7 cellular contexts compared by ENCODE assay signal in the genomic region with DNA sequence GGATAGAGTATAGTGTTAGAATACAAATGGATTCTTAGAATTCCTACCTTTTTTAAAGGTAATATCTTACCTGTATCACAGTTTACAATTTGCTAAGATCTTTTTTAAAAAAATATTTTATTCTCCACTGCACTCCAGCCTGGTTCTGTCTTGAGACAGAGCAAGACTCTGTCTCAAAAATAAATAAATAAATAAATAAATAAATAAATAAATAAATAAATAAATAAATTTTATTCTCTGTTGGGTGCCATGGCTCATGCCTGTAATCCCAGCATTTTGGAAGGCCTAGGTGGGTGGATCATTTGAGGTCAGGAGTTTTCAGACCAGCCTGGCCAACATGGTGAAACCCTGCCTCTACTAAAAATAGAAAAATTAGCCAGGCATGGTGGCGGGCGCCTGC. TPM values are rescaled to one million over a fixed set of nuclear protein-coding genes. Genes with fewer than 3 reads are reported as not detected.
DNase-seq lines count a peak whose midpoint lies in the region; ATAC-seq, FAIRE-seq and TF ChIP-seq lines count a peak whose summit lies in the region.
"Not testable (repeated sequence)": the region's sequence is repeated elsewhere in the genome, so short reads cannot be mapped to it uniquely, and the experiment has no call there.

No MANE protein-coding gene starts in this region.

- H3K27ac Mint-ChIP-seq in T-cell, result peak overlapping the region; percentile 94 to 98
- H3K27ac Mint-ChIP-seq in activated CD8-positive, alpha-beta memory T cell treated with anti-CD3 and anti-CD28 coated beads, Interleukin-2, amount 10 ng/mL, durations not matched to agents 7 days and 5 days, result peak overlapping the region; percentile 95
- H3K27ac Mint-ChIP-seq in astrocyte (ENCODE audit: unreplicated experiment); neural progenitor cell: not testable (repeated sequence)

- 100% methylated on average over 2 of the region's 2 CpGs for WGBS in hepatocyte (ENCODE audit: low lambda C conversion rate, missing lambda C conversion rate)

- ATAC-seq in DND-41 (ENCODE audit: insufficient read depth, low read depth); T-cell (replicated peaks in 1 of 4); activated CD8-positive, alpha-beta memory T cell treated with anti-CD3 and anti-CD28 coated beads, Interleukin-2, amount 10 ng/mL, durations not matched to agents 7 days and 5 days: not testable (repeated sequence)

- H3K27me3 ChIP-seq in DND-41 (ENCODE audit: insufficient read depth, low read length, poor library complexity); astrocyte (ENCODE audit: insufficient read depth, low read length); hepatocyte: not testable (repeated sequence)
- H3K27me3 ChIP-seq in neural progenitor cell, result peaks cover 14% of the 10 kb centered on the region

- H3K36me3 Mint-ChIP-seq in T-cell, result peaks cover 13% of the 10 kb centered on the region
- peaks cover 61% of the 10 kb centered on the region for H3K36me3 Mint-ChIP-seq in activated CD8-positive, alpha-beta memory T cell treated with anti-CD3 and anti-CD28 coated beads, Interleukin-2, amount 10 ng/mL, durations not matched to agents 7 days and 5 days
- not testable (repeated sequence) for H3K36me3 Mint-ChIP-seq in astrocyte (ENCODE audit: low read depth, unreplicated experiment)
- peaks cover 22% of the 10 kb centered on the region for H3K36me3 Mint-ChIP-seq in neural progenitor cell

- H3K4me3 Mint-ChIP-seq in T-cell (peak overlapping the region; percentile 85 to 95 (median 90)), astrocyte (ENCODE audit: unreplicated experiment) (peak overlapping the region; percentile 91), neural progenitor cell (peak overlapping the region; percentile 20)
- peak overlapping the region; percentile 93 for H3K4me3 Mint-ChIP-seq in activated CD8-positive, alpha-beta memory T cell treated with anti-CD3 and anti-CD28 coated beads, Interleukin-2, amount 10 ng/mL, durations not matched to agents 7 days and 5 days

- H3K27ac ChIP-seq in DND-41 (ENCODE audit: low read length); astrocyte (ENCODE audit: low read depth, low read length); hepatocyte; neural progenitor cell: not testable (repeated sequence)
- H3K27ac ChIP-seq in KOPT-K1 (ENCODE audit: low read depth, low read length, poor library complexity, severe bottlenecking), result peak overlapping the region; percentile 82

- H3K4me2 ChIP-seq in DND-41 (ENCODE audit: insufficient read depth, low read length), result peak overlapping the region; percentile 66
- peak overlapping the region; percentile 91 for H3K4me2 ChIP-seq in astrocyte (ENCODE audit: low read length)
- peak overlapping the region; percentile 78 for H3K4me2 ChIP-seq in hepatocyte
- H3K4me2 ChIP-seq in neural progenitor cell, result not testable (repeated sequence)

- not testable (repeated sequence) for H3K9me3 Mint-ChIP-seq in T-cell; activated CD8-positive, alpha-beta memory T cell treated with anti-CD3 and anti-CD28 coated beads, Interleukin-2, amount 10 ng/mL, durations not matched to agents 7 days and 5 days (ENCODE audit: low read depth)
- H3K9me3 Mint-ChIP-seq in astrocyte (ENCODE audit: unreplicated experiment) (peaks cover 19% of the 10 kb centered on the region), neural progenitor cell (peaks cover 42% of the 10 kb centered on the region)

- H3K4me3 ChIP-seq in DND-41 (ENCODE audit: low read depth in 1 of 2, low read length in 2 of 2), result peak overlapping the region in 1 of 2 experiments; percentile 75; a peak in 2 of 4 replicates
- H3K4me3 ChIP-seq in astrocyte (ENCODE audit: insufficient read depth, low read depth, low read length); hepatocyte; neural progenitor cell: not testable (repeated sequence)

- POLR2A ChIA-PET in T-cell (lab: Charles Lee), result interaction anchor here (0.6 to 1.7 kb wide), 3 partner anchors 76 to 655 kb away, joined by 3 to 11 read pairs (median 7); a partner anchor contains a TSS

- peaks cover 21% of the 10 kb centered on the region for H3F3A ChIP-seq in neural progenitor cell (ENCODE audit: low read depth)

- DNase-seq in DND-41; T-cell; activated CD8-positive, alpha-beta memory T cell treated with anti-CD3 and anti-CD28 coated beads, Interleukin-2, amount 10 ng/mL, durations not matched to agents 7 days and 5 days; astrocyte (ENCODE audit: low read depth); hepatocyte (ENCODE audit: low spot score); neural progenitor cell (ENCODE audit: low spot score): not testable (repeated sequence)

- H3K9ac ChIP-seq in DND-41 (ENCODE audit: low read depth, low read length), result peak overlapping the region; percentile 98; the same call in 1 of the 2 replicates
- not testable (repeated sequence) for H3K9ac ChIP-seq in astrocyte (ENCODE audit: low read length); neural progenitor cell

- H2AFZ ChIP-seq in DND-41 (ENCODE audit: low read depth, low read length); astrocyte (ENCODE audit: low read depth, low read length); hepatocyte; neural progenitor cell (replicated peaks): not testable (repeated sequence)

- peaks cover 65% of the 10 kb centered on the region for H3K79me2 ChIP-seq in DND-41 (ENCODE audit: insufficient read depth, low read length)
- peaks cover 48% of the 10 kb centered on the region for H3K79me2 ChIP-seq in astrocyte (ENCODE audit: insufficient read depth, low read length)
- peaks cover 57% of the 10 kb centered on the region for H3K79me2 ChIP-seq in hepatocyte
- peaks cover 28% of the 10 kb centered on the region for H3K79me2 ChIP-seq in neural progenitor cell (ENCODE audit: low read depth)

- peaks cover 57 to 65% (median 60%) of the 10 kb centered on the region in 3 donors for H3K4me1 Mint-ChIP-seq in T-cell
- H3K4me1 Mint-ChIP-seq in activated CD8-positive, alpha-beta memory T cell treated with anti-CD3 and anti-CD28 coated beads, Interleukin-2, amount 10 ng/mL, durations not matched to agents 7 days and 5 days, result peaks cover 54% of the 10 kb centered on the region
- H3K4me1 Mint-ChIP-seq in astrocyte (ENCODE audit: low read depth, unreplicated experiment), result not testable (repeated sequence)
- H3K4me1 Mint-ChIP-seq in neural progenitor cell, result peaks cover 11% of the 10 kb centered on the region

- TF ChIP-seq CTCF in DND-41 (IDR thresholded peaks at IDR 0.05; ENCODE audit: borderline replicate concordance, extremely low read depth, low read length, poor library complexity, severe bottlenecking); astrocyte (IDR thresholded peaks at IDR 0.05; ENCODE audit: insufficient read depth, low read depth, low read length); hepatocyte (IDR thresholded peaks at IDR 0.05; ENCODE audit: poor library complexity); neural progenitor cell (IDR thresholded peaks at IDR 0.05): not testable (repeated sequence)

- H3K4me1 ChIP-seq in DND-41 (ENCODE audit: insufficient read depth, low read length) (peaks cover 23% of the 10 kb centered on the region), hepatocyte (ENCODE audit: insufficient read depth) (peaks cover 14% of the 10 kb centered on the region)
- H3K4me1 ChIP-seq in astrocyte (ENCODE audit: insufficient read depth, low read length); neural progenitor cell: not testable (repeated sequence)

- CTCF ChIA-PET in T-cell (lab: Charles Lee), result interaction anchor here (0.5 to 4.9 kb wide), 9 partner anchors 17 to 131 kb away, joined by 3 to 59 read pairs (median 6); a partner anchor contains a TSS
- CTCF ChIA-PET in activated CD8-positive, alpha-beta memory T cell treated with anti-CD3 and anti-CD28 coated beads, Interleukin-2, amount 10 ng/mL, durations not matched to agents 7 days and 5 days (lab: Charles Lee), result interaction anchor here (1.1 to 4.0 kb wide), 3 partner anchors 40 to 77 kb away, joined by 4 to 30 read pairs (median 12); a partner anchor contains a TSS

- not testable (repeated sequence) for H3K27me3 Mint-ChIP-seq in T-cell; activated CD8-positive, alpha-beta memory T cell treated with anti-CD3 and anti-CD28 coated beads, Interleukin-2, amount 10 ng/mL, durations not matched to agents 7 days and 5 days; astrocyte (ENCODE audit: low read depth, unreplicated experiment); neural progenitor cell (ENCODE audit: insufficient read depth, low read depth)

- not testable (repeated sequence) for H3K9me2 ChIP-seq in hepatocyte (replicated peaks; ENCODE audit: insufficient read depth)

- H3K36me3 ChIP-seq in DND-41 (ENCODE audit: insufficient read depth, low read length), result 0 out of 2 replicates have a peak, but pooled peaks cover 11% of the 10 kb centered on the region
- H3K36me3 ChIP-seq in KOPT-K1 (ENCODE audit: insufficient read depth, low read length), result peaks cover 16% of the 10 kb centered on the region; the same call in 1 of the 2 replicates
- not testable (repeated sequence) for H3K36me3 ChIP-seq in astrocyte (ENCODE audit: insufficient read depth, low read length); hepatocyte (replicated peaks; ENCODE audit: insufficient read depth, low read depth); neural progenitor cell

- not testable (repeated sequence) for FAIRE-seq in astrocyte (lab: Jason Lieb, UNC)

- H4K20me1 ChIP-seq in DND-41 (ENCODE audit: insufficient read depth, low read length); hepatocyte (ENCODE audit: insufficient read depth, poor library complexity, severe bottlenecking); neural progenitor cell (ENCODE audit: low read depth): not testable (repeated sequence)
- H4K20me1 ChIP-seq in astrocyte (ENCODE audit: insufficient read depth, low read length), result peaks cover 16% of the 10 kb centered on the region

- H3K9me3 ChIP-seq in DND-41 (ENCODE audit: insufficient read depth, low read length, severe bottlenecking) (peaks cover 18% of the 10 kb centered on the region), KOPT-K1 (ENCODE audit: insufficient read depth, low read length, poor library complexity, severe bottlenecking) (peaks cover 30% of the 10 kb centered on the region), neural progenitor cell (ENCODE audit: low read depth) (peaks cover 15% of the 10 kb centered on the region)
- H3K9me3 ChIP-seq in astrocyte (ENCODE audit: insufficient read depth, low read depth, low read length); hepatocyte (ENCODE audit: low read depth): not testable (repeated sequence)

RNA-seq across cellular contexts. Expression of a gene that starts 2.2 kb away (rescaled TPM):
- total RNA-seq in T-cell, result 10 to 100 TPM; 11.6 to 16.6 (median 14.6) TPM
- total RNA-seq in activated CD8-positive, alpha-beta memory T cell treated with anti-CD3 and anti-CD28 coated beads, Interleukin-2, amount 10 ng/mL, durations not matched to agents 7 days and 5 days, result 10 to 100 TPM; 42.2 to 55.2 TPM
- total RNA-seq in astrocyte, result 15.4 and 15.7 TPM in 2 replicates
- 41.4 and 44.1 TPM in 2 replicates for total RNA-seq in hepatocyte
- 11.8 and 12.6 TPM in 2 replicates for polyA plus RNA-seq in hepatocyte
- total RNA-seq in neural progenitor cell (ENCODE audit: low replicate concordance), result 16.1 and 20.3 TPM in 2 replicates

Comparison
In these comparisons a context has a peak if more than half of its experiments do, and no peak if none do; other contexts are left out.
1. H3K4me3 Mint-ChIP-seq: peak in every context shown above with its lines; median percentile 93 in activated CD8-positive, alpha-beta memory T cell treated with anti-CD3 and anti-CD28 coated beads, Interleukin-2, amount 10 ng/mL, durations not matched to agents 7 days and 5 days; 91 in astrocyte; 90 in T-cell; 20 in neural progenitor cell.